Comparison of ENCODE assay signal across 2 cellular contexts in the genomic region with DNA sequence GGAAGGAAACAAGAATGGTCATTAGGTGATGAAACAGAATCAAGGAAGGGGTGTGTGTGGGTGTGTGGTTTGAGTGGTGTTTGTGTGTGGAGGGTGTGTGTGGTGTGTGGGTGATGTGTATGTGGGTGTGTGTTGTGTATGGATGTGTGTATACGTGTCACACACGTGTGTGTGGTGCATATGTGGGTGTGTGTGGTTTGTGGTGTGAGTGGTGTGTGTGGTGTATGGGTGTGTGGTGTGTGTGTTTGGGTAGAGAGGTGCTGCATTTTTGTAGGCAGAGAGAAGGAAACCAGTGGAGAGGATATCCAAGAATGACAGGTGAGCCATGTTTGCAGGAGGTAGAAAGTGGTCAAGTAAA.
TF ChIP-seq lines count a peak whose summit lies in the region.

No MANE protein-coding gene starts in this region.

TF ChIP-seq in SK-N-SH, 30 proteins besides CTCF, POLR2A, EP300 and RAD21 (continued from another document):
- TF ChIP-seq ZBTB33 (IDR thresholded peaks at IDR 0.05; ENCODE audit: borderline replicate concordance, low read depth) (no peak), CHD2 (IDR thresholded peaks at IDR 0.05; ENCODE audit: low read length, partially characterized antibody) (no peak)
TF ChIP-seq in SK-N-SH: peak in this region for 0.

TF ChIP-seq in SK-N-SH treated with all-trans-retinoic acid at 6 μM for 48 hours, 23 proteins besides CTCF, POLR2A, EP300 and RAD21 (continued from another document):
- TF ChIP-seq, protein P1, sequence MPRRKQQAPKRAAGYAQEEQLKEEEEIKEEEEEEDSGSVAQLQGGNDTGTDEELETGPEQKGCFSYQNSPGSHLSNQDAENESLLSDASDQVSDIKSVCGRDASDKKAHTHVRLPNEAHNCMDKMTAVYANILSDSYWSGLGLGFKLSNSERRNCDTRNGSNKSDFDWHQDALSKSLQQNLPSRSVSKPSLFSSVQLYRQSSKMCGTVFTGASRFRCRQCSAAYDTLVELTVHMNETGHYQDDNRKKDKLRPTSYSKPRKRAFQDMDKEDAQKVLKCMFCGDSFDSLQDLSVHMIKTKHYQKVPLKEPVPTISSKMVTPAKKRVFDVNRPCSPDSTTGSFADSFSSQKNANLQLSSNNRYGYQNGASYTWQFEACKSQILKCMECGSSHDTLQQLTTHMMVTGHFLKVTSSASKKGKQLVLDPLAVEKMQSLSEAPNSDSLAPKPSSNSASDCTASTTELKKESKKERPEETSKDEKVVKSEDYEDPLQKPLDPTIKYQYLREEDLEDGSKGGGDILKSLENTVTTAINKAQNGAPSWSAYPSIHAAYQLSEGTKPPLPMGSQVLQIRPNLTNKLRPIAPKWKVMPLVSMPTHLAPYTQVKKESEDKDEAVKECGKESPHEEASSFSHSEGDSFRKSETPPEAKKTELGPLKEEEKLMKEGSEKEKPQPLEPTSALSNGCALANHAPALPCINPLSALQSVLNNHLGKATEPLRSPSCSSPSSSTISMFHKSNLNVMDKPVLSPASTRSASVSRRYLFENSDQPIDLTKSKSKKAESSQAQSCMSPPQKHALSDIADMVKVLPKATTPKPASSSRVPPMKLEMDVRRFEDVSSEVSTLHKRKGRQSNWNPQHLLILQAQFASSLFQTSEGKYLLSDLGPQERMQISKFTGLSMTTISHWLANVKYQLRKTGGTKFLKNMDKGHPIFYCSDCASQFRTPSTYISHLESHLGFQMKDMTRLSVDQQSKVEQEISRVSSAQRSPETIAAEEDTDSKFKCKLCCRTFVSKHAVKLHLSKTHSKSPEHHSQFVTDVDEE (CRISPR knock-in tag; IDR thresholded peaks at IDR 0.05), result no peak
- TF ChIP-seq ZC3H10 (CRISPR knock-in tag; IDR thresholded peaks at IDR 0.05), result no peak
- TF ChIP-seq, protein P2, sequence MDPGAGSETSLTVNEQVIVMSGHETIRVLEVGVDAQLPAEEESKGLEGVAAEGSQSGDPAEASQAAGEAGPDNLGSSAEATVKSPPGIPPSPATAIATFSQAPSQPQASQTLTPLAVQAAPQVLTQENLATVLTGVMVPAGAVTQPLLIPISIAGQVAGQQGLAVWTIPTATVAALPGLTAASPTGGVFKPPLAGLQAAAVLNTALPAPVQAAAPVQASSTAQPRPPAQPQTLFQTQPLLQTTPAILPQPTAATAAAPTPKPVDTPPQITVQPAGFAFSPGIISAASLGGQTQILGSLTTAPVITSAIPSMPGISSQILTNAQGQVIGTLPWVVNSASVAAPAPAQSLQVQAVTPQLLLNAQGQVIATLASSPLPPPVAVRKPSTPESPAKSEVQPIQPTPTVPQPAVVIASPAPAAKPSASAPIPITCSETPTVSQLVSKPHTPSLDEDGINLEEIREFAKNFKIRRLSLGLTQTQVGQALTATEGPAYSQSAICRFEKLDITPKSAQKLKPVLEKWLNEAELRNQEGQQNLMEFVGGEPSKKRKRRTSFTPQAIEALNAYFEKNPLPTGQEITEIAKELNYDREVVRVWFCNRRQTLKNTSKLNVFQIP (CRISPR knock-in tag; IDR thresholded peaks at IDR 0.05; ENCODE audit: borderline replicate concordance, low read depth), result no peak
